Comparison of ENCODE assay signal across 23 cellular contexts in the genomic region with DNA sequence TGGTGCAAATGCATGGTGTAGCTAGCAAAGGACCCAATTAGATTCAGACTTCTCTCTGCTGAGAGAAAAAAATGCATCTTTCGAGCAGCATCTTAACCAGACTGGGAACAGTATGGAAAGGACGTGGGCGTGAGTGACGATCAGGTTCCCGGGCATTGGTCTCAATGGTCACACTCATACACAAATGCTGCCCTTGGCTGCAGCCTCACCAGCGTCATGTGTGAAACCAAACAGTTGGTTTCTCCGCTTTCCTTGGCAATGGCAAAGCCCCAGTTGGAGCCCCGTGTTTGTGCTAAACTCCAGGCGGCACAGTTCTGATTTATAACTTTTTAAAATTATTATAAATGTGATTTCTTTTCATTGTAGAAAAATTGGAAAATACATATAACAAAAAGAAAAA.
"Had no signal": no experiment of that assay in that cellular context is flagged by ENCODE, and none has a peak within 500 bp of the region (broad histone marks: within the 10 kb centered on the region; RNA-seq: fewer than 3 reads in every experiment).

No MANE protein-coding gene starts in this region.

- H3K9ac ChIP-seq: KMS-11, SK-N-SH had no signal

- H3K4me1 ChIP-seq: SJSA1 had no signal

- H3K27ac ChIP-seq: KMS-11, SJSA1 had no signal

- ATAC-seq: HepG2, K562 had no signal

- DNase-seq: Kasumi-1, MM.1S, NCI-H1092 treated with DMSO at 0.1 percent for 48 hours, NCI-H1436, NCI-H187, NCI-H2029, NCI-H2081 treated with DMSO at 0.1 percent for 48 hours, NCI-H2171, NCI-H226, NCI-H510A, NCI-H524 treated with DMSO at 0.1 percent for 48 hours, NCI-H69, NCI-H774, Right ventricle myocardium superior, RPMI8226, SIG-M5, SK-N-SH, SW 1271 had no signal

- H3K27me3 ChIP-seq: SJSA1 had no signal

- H3K4me2 ChIP-seq: KMS-11, SK-N-SH had no signal

- H3K36me3 ChIP-seq: SJSA1 had no signal

- FAIRE-seq: HepG2, K562, RCC 7860 had no signal

- H3K4me3 ChIP-seq: K562, SJSA1 had no signal

- H3K9me3 ChIP-seq: SJSA1, SK-N-SH had no signal
